In genomic region chr2:135011633-135012032, GRCh38 we compare ENCODE assay signal across 30 cellular contexts. TPM values are rescaled to one million over a fixed set of nuclear protein-coding genes. Genes with fewer than 3 reads are reported as not detected.
"Had no signal": no experiment of that assay in that cellular context is flagged by ENCODE, and none has a peak within 500 bp of the region (broad histone marks: within the 10 kb centered on the region; RNA-seq: fewer than 3 reads in every experiment).

No MANE protein-coding gene starts in this region.

- H3K4me3 ChIP-seq: stomach, suprapubic skin, testis, thoracic aorta, thyroid gland, tibial artery, tibial nerve, transverse colon, upper lobe of left lung, upper lobe of right lung, uterus, vagina had no signal

- H3K27me3 ChIP-seq: stomach, testis, thyroid gland, upper lobe of left lung, uterus, vagina had no signal

- H3K4me1 ChIP-seq: stomach, suprapubic skin, testis, thyroid gland, tibial artery, tibial nerve, transverse colon, upper lobe of left lung, upper lobe of right lung, uterus, vagina had no signal

- DNase-seq: stimulated activated CD4-positive, alpha-beta T cell treated with anti-CD3 and anti-CD28 coated beads, Interleukin-2, amount 100 ng/mL, for 48 hours; stimulated activated CD4-positive, alpha-beta T cell treated with anti-CD3 and anti-CD28 coated beads, Interleukin-4, amount 100 ng/mL, for 1 hour; stimulated activated CD4-positive, alpha-beta T cell treated with anti-CD3 and anti-CD28 coated beads, Interleukin-4, amount 100 ng/mL, for 24 hours; stimulated activated CD4-positive, alpha-beta T cell treated with anti-CD3 and anti-CD28 coated beads, Interleukin-4, amount 100 ng/mL, for 4 hours; stimulated activated CD8-positive, alpha-beta memory T cell treated with anti-CD3 and anti-CD28 coated beads, Interleukin-4, amount 100 ng/mL, for 48 hours; stimulated activated naive B cell treated with anti-CD40 and anti-IgM and Interleukin-4, amounts not matched to agents 10 μg/mL and 1 μg/mL and 100 μg/mL, for 72 hours; stimulated activated naive CD4-positive, alpha-beta T cell; stimulated activated naive CD4-positive, alpha-beta T cell treated with Interleukin-2 at 50 U/mL for 16 hours; stimulated activated naive CD8-positive, alpha-beta T cell treated with anti-CD3 and anti-CD28 coated beads, Interleukin-15, amount 100 ng/mL, for 72 hours; stimulated activated naive CD8-positive, alpha-beta T cell treated with anti-CD3 and anti-CD28 coated beads, Interleukin-15, Interleukin-2, amounts not matched to agents 100 U/mL and 50 U/mL, for 24 hours; stomach; substantia nigra; testis; thyroid gland; tibial artery; transverse colon; trophoblast cell; upper lobe of left lung; upper lobe of right lung; uterus had no signal

- H3K9me3 ChIP-seq: stomach, suprapubic skin, testis, thoracic aorta, thyroid gland, tibial artery, tibial nerve, transverse colon, upper lobe of left lung, upper lobe of right lung, uterus, vagina had no signal

- H3K36me3 ChIP-seq: stomach, suprapubic skin, thoracic aorta, thyroid gland, tibial artery, tibial nerve, transverse colon, upper lobe of left lung, upper lobe of right lung, uterus, vagina had no signal

- ATAC-seq: stimulated activated effector memory CD8-positive, alpha-beta T cell treated with anti-CD3 and anti-CD28 coated beads, Interleukin-12 subunit alpha, Interleukin-12 subunit beta, amount 100 ng/mL, for 72 hours; stimulated activated memory B cell treated with anti-CD40 and anti-IgM and Interleukin-4, amounts not matched to agents 10 μg/mL and 1 μg/mL and 100 μg/mL, for 72 hours; stimulated activated naive B cell treated with anti-CD40 and anti-IgM and Interleukin-4, amounts not matched to agents 10 μg/mL and 1 μg/mL and 100 μg/mL, for 72 hours; stimulated activated naive CD8-positive, alpha-beta T cell treated with anti-CD3 and anti-CD28 coated beads, Interleukin-15, amount 100 ng/mL, for 72 hours; stimulated activated naive CD8-positive, alpha-beta T cell treated with anti-CD3 and anti-CD28 coated beads, Interleukin-15, Interleukin-2, amounts not matched to agents 100 U/mL and 50 U/mL, for 24 hours; upper lobe of right lung had no signal

- H3K27ac ChIP-seq: stomach, suprapubic skin, testis, thoracic aorta, thyroid gland, tibial artery, tibial nerve, transverse colon, upper lobe of left lung, upper lobe of right lung, uterus, vagina had no signal

- FAIRE-seq: urothelium cell line had no signal

RNA-seq across cellular contexts. Expression of gene MAP3K19, which starts 35.6 kb away (rescaled TPM):
- total RNA-seq: subcutaneous adipose tissue, suprapubic skin, thoracic aorta, tibial nerve, transverse colon, upper lobe of right lung, ureter, urinary bladder, vagina had no signal
- polyA plus RNA-seq: stomach, urinary bladder had no signal
